ENCODE assay signal across 27 cellular contexts in the genomic region with DNA sequence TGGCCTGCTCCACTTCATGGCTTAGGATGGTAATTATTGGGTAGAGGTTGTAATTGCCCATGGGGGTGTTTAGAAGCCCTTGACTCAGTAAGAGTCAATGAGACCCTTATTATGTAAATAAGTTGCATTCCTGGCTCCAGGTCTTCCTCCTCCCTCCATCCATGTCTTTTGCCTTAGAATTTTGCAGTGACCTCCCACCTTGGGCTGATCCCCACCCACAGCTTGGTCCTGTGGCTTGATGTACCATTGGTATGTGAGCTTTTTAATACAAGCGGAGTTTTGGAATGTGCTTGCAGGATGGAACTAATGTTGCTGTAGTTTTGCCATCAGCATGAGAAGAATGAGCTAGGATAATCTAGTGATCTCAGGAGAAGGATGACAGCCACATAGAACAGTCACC.
DNase-seq lines count a peak whose midpoint lies in the region; ATAC-seq, FAIRE-seq and TF ChIP-seq lines count a peak whose summit lies in the region.
"Had no signal": no experiment of that assay in that cellular context is flagged by ENCODE, and none has a peak within 500 bp of the region (broad histone marks: within the 10 kb centered on the region; RNA-seq: fewer than 3 reads in every experiment).

No MANE protein-coding gene starts in this region.

- intact Hi-C loops in transverse colon (cut with DNase I; ENCODE audit: low total_unique reads) = loop anchor here (5.0 kb wide), 1 partner anchor 82 kb away; a partner anchor contains a TSS
- intact Hi-C loops in pancreas (cut with DNase I) = no loop called here

- H3K79me2 ChIP-seq in astrocyte (ENCODE audit: insufficient read depth, low read length) = peaks cover 86% of the 10 kb centered on the region

- no peak overlapping the region for H3K4me3 ChIP-seq in HAP-1
- H3K4me3 ChIP-seq in astrocyte (ENCODE audit: insufficient read depth, low read depth, low read length) = no peak overlapping the region
- no peak overlapping the region for H3K4me3 ChIP-seq in transverse colon
- no peak overlapping the region for H3K4me3 ChIP-seq in pancreas
- H3K4me3 ChIP-seq: adrenal gland, breast epithelium, thoracic aorta had no signal

- peak overlapping the region; percentile 55 for H3K4me3 Mint-ChIP-seq in astrocyte (ENCODE audit: unreplicated experiment)
- H3K4me3 Mint-ChIP-seq: effector memory CD8-positive, alpha-beta T cell had no signal

- DNase-seq in HAP-1 (ENCODE audit: low spot score in 2 of 2) (peak; percentile 31 to 35), astrocyte (ENCODE audit: low read depth) (no peak), iPS-NIHi7 (ENCODE audit: extremely low spot score) (peak; percentile 49), transverse colon (no peak), NCI-H524 (lab: John Stamatoyannopoulos, UW) (no peak), activated gamma-delta T cell (lab: John Stamatoyannopoulos, UW) (no peak), pancreas (no peak)
- DNase-seq: activated CD4-positive, alpha-beta T cell treated with anti-CD3 and anti-CD28 coated beads for 4 hours; activated naive CD4-positive, alpha-beta T cell treated with Interleukin-2 at 50 U/mL for 16 hours; activated T-cell treated with anti-CD3 and anti-CD28 coated beads, Interleukin-2, amount 50 U/mL, for 48 hours; adrenal gland; AML-193; DMS153; effector memory CD8-positive, alpha-beta T cell; foreskin melanocyte; hypothalamus; Kasumi-1; NCI-H2171 treated with DMSO at 0.1 percent for 48 hours; NCI-H526; RPMI8226; stimulated activated CD4-positive, alpha-beta T cell treated with anti-CD3 and anti-CD28 coated beads, Interleukin-12 subunit alpha, Interleukin-12 subunit beta, amount 100 ng/mL, for 4 hours; stimulated activated CD4-positive, alpha-beta T cell treated with anti-CD3 and anti-CD28 coated beads, Interleukin-4, amount 100 ng/mL, for 4 hours; stimulated activated naive CD4-positive, alpha-beta T cell had no signal

- no peak for FAIRE-seq in astrocyte (lab: Jason Lieb, UNC)
- no peak for FAIRE-seq in pancreas (lab: Jason Lieb, UNC)
- FAIRE-seq: colon, G401.6 had no signal

- TF ChIP-seq EP300 in transverse colon (IDR thresholded peaks at IDR 0.05; ENCODE audit: low read depth) = no peak

- no peak overlapping the region for H3K4me2 ChIP-seq in astrocyte (ENCODE audit: low read length)

- ATAC-seq in pancreas = no peak
- ATAC-seq: effector memory CD8-positive, alpha-beta T cell had no signal

- TF ChIP-seq CTCF in astrocyte (IDR thresholded peaks at IDR 0.05; ENCODE audit: insufficient read depth, low read depth, low read length) (no peak), transverse colon (IDR thresholded peaks at IDR 0.05) (no peak), pancreas (IDR thresholded peaks at IDR 0.05) (no peak)

- H3K4me1 ChIP-seq in HAP-1 = peaks cover 10% of the 10 kb centered on the region
- peaks cover 20% of the 10 kb centered on the region for H3K4me1 ChIP-seq in astrocyte (ENCODE audit: insufficient read depth, low read length)
- H3K4me1 ChIP-seq in transverse colon = peaks cover 6 to 22% (median 14%) of the 10 kb centered on the region in 4 donors
- no peaks in the 10 kb centered on the region for H3K4me1 ChIP-seq in pancreas
- H3K4me1 ChIP-seq: breast epithelium had no signal

- H3K9me3 ChIP-seq in HAP-1 (no peaks in the 10 kb centered on the region), astrocyte (ENCODE audit: insufficient read depth, low read depth, low read length) (no peaks in the 10 kb centered on the region), transverse colon (no peaks in the 10 kb centered on the region), pancreas (no peaks in the 10 kb centered on the region)
- H3K9me3 ChIP-seq: adrenal gland, breast epithelium, thoracic aorta had no signal

- WGBS in transverse colon (ENCODE audit: low coverage in 1 of 2), 2 donors = 100% methylated on average over 1 of the region's 1 CpG; no CpG with 5 or more reads in 1 of the 2 donors
- WGBS in pancreas, 2 donors = 94 to 98% methylated on average over 1 of the region's 1 CpG

- peaks cover 6% of the 10 kb centered on the region for H3K9me3 Mint-ChIP-seq in astrocyte (ENCODE audit: unreplicated experiment)
- H3K9me3 Mint-ChIP-seq: effector memory CD8-positive, alpha-beta T cell had no signal

- no peak overlapping the region for H2AFZ ChIP-seq in astrocyte (ENCODE audit: low read depth, low read length)

- no peaks in the 10 kb centered on the region for H3K27me3 Mint-ChIP-seq in astrocyte (ENCODE audit: low read depth, unreplicated experiment)
- H3K27me3 Mint-ChIP-seq: effector memory CD8-positive, alpha-beta T cell had no signal

- no peak overlapping the region for H3K9ac ChIP-seq in astrocyte (ENCODE audit: low read length)

- peak overlapping the region; percentile 92 for H3K27ac Mint-ChIP-seq in astrocyte (ENCODE audit: unreplicated experiment)

- no peak overlapping the region for H3K27ac ChIP-seq in astrocyte (ENCODE audit: low read depth, low read length)
- peak overlapping the region; percentile 34 to 60 (median 50) for H3K27ac ChIP-seq in transverse colon
- H3K27ac ChIP-seq in pancreas = no peak overlapping the region
- H3K27ac ChIP-seq: breast epithelium had no signal

- H3K36me3 ChIP-seq in HAP-1 (replicated peaks) = 0 out of 2 replicates have a peak, but pooled peaks cover 3% of the 10 kb centered on the region
- H3K36me3 ChIP-seq in astrocyte (ENCODE audit: insufficient read depth, low read length) = peaks cover 15% of the 10 kb centered on the region
- H3K36me3 ChIP-seq in transverse colon = peaks cover 0 to 5% (median 2%) of the 10 kb centered on the region in 4 donors
- H3K36me3 ChIP-seq in pancreas = peaks cover 0 to 7% (median 0%) of the 10 kb centered on the region in 3 donors
- H3K36me3 ChIP-seq: breast epithelium had no signal

- peaks cover 56% of the 10 kb centered on the region for H3K4me1 Mint-ChIP-seq in astrocyte (ENCODE audit: low read depth, unreplicated experiment)

- peaks cover 32% of the 10 kb centered on the region for H3K36me3 Mint-ChIP-seq in astrocyte (ENCODE audit: low read depth, unreplicated experiment)

- H4K20me1 ChIP-seq in astrocyte (ENCODE audit: insufficient read depth, low read length) = peaks cover 29% of the 10 kb centered on the region

- H3K27me3 ChIP-seq in HAP-1 (ENCODE audit: low read depth) (no peaks in the 10 kb centered on the region), astrocyte (ENCODE audit: insufficient read depth, low read length) (no peaks in the 10 kb centered on the region), transverse colon (no peaks in the 10 kb centered on the region), pancreas (no peaks in the 10 kb centered on the region)
- H3K27me3 ChIP-seq: adrenal gland, breast epithelium had no signal

- no peak for TF ChIP-seq POLR2A in transverse colon (IDR thresholded peaks at IDR 0.05)

- in situ Hi-C loops in HAP-1 (cut with MboI; ENCODE audit: low sequenced_read_pairs) = no loop called here
- in situ Hi-C loops in transverse colon (cut with MboI; ENCODE audit: low pct_ligation_motif_present in 1 of 4, low pct_unique_long_range_greater_than_20kb in 1 of 4, low sequenced_read_pairs in 3 of 4) = loop anchor here in 1 of 4 donors (10.0 kb wide), 1 partner anchor 85 kb away; a partner anchor contains a TSS

Comparison
In these comparisons a context has a peak if more than half of its experiments do, and no peak if none do; other contexts are left out.
1. DNase-seq: peak in HAP-1 (2 of 2) and iPS-NIHi7 (single experiment); none in astrocyte (single experiment), transverse colon (single experiment), NCI-H524 (0 of 2), activated gamma-delta T cell (single experiment) and pancreas (0 of 6).
2. H3K27ac ChIP-seq: peak in transverse colon (4 of 4); none in astrocyte (single experiment) and pancreas (0 of 4).